Comparison of ENCODE assay signal across 17 cellular contexts in the genomic region with DNA sequence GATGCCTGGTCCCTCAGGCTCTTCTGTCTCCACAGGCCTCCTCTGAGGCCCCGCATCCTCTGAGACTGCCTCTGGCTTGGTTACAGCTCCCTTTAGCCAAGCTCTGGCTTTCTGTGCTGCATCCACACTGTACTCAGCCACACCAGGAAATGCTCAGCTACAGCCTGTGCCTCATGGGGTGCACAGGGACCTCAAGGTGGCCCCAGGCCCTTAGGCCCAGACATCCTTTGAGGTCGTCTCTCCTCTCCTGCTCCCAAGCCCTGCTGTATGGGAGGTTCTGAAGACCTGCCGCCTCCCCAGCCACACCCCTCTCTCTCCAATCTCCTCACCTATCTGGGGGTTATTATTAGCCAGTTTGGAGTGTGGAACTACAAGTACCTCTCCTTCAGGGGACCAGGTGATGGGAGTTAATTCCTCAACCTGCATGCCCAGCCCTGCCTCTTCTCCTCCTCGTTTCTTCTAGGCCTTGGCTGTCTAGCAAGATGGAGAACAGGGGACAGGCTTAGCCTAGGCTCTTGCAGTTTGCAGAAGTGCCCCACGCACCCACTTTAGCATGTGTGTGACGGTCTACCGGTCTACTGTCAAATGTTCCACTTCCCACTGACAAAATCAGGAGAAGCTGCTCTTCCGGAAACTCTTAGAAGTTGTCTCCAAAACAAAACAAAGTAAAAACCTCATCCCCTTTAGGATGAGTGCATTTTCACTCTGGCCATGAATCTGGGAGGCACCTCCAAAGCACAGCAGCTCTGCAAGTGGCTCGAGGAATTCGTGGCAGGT.
"Had no signal": no experiment of that assay in that cellular context is flagged by ENCODE, and none has a peak within 500 bp of the region (broad histone marks: within the 10 kb centered on the region; RNA-seq: fewer than 3 reads in every experiment).

No MANE protein-coding gene starts in this region.

- H3K4me1 Mint-ChIP-seq: activated naive CD4-positive, alpha-beta T cell treated with anti-CD3 and anti-CD28 coated beads, Interleukin-2, amount 10 ng/mL, durations not matched to agents 7 days and 5 days; activated naive CD8-positive, alpha-beta T cell treated with anti-CD3 and anti-CD28 coated beads, Interleukin-2, amount 50 U/mL, for 24 hours; brain; natural killer cell; T-cell had no signal

- H3K27ac Mint-ChIP-seq: activated naive CD4-positive, alpha-beta T cell treated with anti-CD3 and anti-CD28 coated beads, Interleukin-2, amount 10 ng/mL, durations not matched to agents 7 days and 5 days; activated naive CD8-positive, alpha-beta T cell treated with anti-CD3 and anti-CD28 coated beads, Interleukin-2, amount 50 U/mL, for 24 hours; brain; natural killer cell; stimulated activated naive CD8-positive, alpha-beta T cell treated with anti-CD3 and anti-CD28 coated beads, Interleukin-15, Interleukin-2, amounts not matched to agents 100 ng/mL and 50 ng/mL, for 24 hours; T-cell had no signal

- H3K9me3 ChIP-seq: colonic mucosa had no signal

- H3K4me3 Mint-ChIP-seq: activated naive CD4-positive, alpha-beta T cell treated with anti-CD3 and anti-CD28 coated beads, Interleukin-2, amount 10 ng/mL, durations not matched to agents 7 days and 5 days; activated naive CD8-positive, alpha-beta T cell treated with anti-CD3 and anti-CD28 coated beads, Interleukin-2, amount 50 U/mL, for 24 hours; brain; natural killer cell; stimulated activated naive CD8-positive, alpha-beta T cell treated with anti-CD3 and anti-CD28 coated beads, Interleukin-15, Interleukin-2, amounts not matched to agents 100 ng/mL and 50 ng/mL, for 24 hours; T-cell had no signal

- H3K36me3 Mint-ChIP-seq: activated naive CD4-positive, alpha-beta T cell treated with anti-CD3 and anti-CD28 coated beads, Interleukin-2, amount 10 ng/mL, durations not matched to agents 7 days and 5 days; brain; natural killer cell; T-cell had no signal

- H3K4me3 ChIP-seq: colonic mucosa had no signal

- H3K27ac ChIP-seq: colonic mucosa had no signal

- DNase-seq: activated CD4-positive, alpha-beta T cell treated with anti-CD3 and anti-CD28 coated beads for 1 hour; activated CD8-positive, alpha-beta memory T cell treated with anti-CD3 and anti-CD28 coated beads for 24 hours; activated CD8-positive, alpha-beta memory T cell treated with anti-CD3 and anti-CD28 coated beads, Interleukin-2, amount 50 U/mL, for 48 hours; activated effector memory CD4-positive, alpha-beta T cell treated with Interleukin-2 at 50 U/mL for 16 hours; activated naive CD4-positive, alpha-beta T cell treated with anti-CD3 and anti-CD28 coated beads, Interleukin-2, amount 10 ng/mL, durations not matched to agents 7 days and 5 days; activated naive CD8-positive, alpha-beta T cell treated with anti-CD3 and anti-CD28 coated beads, Interleukin-2, amount 50 U/mL, for 24 hours; activated T-cell treated with anti-CD3 and anti-CD28 coated beads, Interleukin-2, amount 50 U/mL, for 48 hours; central memory CD4-positive, alpha-beta T cell; colonic mucosa; natural killer cell; nucleus accumbens; retina; T-cell; T-helper 9 cell; trophoblast cell had no signal

- H3K27me3 ChIP-seq: colonic mucosa had no signal

- H3K4me1 ChIP-seq: colonic mucosa had no signal

- H3K9me3 Mint-ChIP-seq: activated naive CD4-positive, alpha-beta T cell treated with anti-CD3 and anti-CD28 coated beads, Interleukin-2, amount 10 ng/mL, durations not matched to agents 7 days and 5 days; natural killer cell; stimulated activated naive CD8-positive, alpha-beta T cell treated with anti-CD3 and anti-CD28 coated beads, Interleukin-15, Interleukin-2, amounts not matched to agents 100 ng/mL and 50 ng/mL, for 24 hours; T-cell had no signal

- H3K36me3 ChIP-seq: colonic mucosa had no signal

- H3K27me3 Mint-ChIP-seq: activated naive CD4-positive, alpha-beta T cell treated with anti-CD3 and anti-CD28 coated beads, Interleukin-2, amount 10 ng/mL, durations not matched to agents 7 days and 5 days had no signal

- ATAC-seq: activated naive CD8-positive, alpha-beta T cell treated with anti-CD3 and anti-CD28 coated beads, Interleukin-2, amount 50 U/mL, for 24 hours; natural killer cell; T-cell had no signal
